ENCODE assay signal across 34 cellular contexts in the genomic region with DNA sequence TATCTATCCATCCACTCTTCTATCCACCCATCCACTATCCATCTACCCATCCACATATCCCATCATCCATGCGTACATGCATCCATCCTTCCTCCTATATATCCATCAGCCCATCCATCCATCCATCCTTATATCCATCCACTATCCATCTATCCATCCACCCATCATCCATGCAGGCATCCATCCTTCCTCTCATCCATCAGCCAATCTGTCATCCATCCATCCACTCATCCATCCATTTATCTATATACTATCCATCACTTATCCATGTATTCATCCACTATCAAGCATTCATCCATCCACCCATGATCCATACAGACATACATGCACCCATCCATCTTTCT.
"Had no signal": no experiment of that assay in that cellular context is flagged by ENCODE, and none has a peak within 500 bp of the region (broad histone marks: within the 10 kb centered on the region; RNA-seq: fewer than 3 reads in every experiment).

No MANE protein-coding gene starts in this region.

- H3K36me3 ChIP-seq: MG63 had no signal

- H3K9me3 ChIP-seq: MG63 had no signal

- H3K4me3 ChIP-seq: MG63 had no signal

- H3K27me3 ChIP-seq: MG63 had no signal

- DNase-seq: Karpas-422, Kasumi-1, MG63, MM.1S, MV-4-11, NCI-H1048, NCI-H1092, NCI-H1092 treated with DMSO at 0.1 percent for 48 hours, NCI-H1105, NCI-H1105 treated with DMSO at 0.1 percent for 48 hours, NCI-H1417, NCI-H1417 treated with DMSO at 0.1 percent for 48 hours, NCI-H1436, NCI-H1436 treated with DMSO at 0.1 percent for 48 hours, NCI-H146, NCI-H1694, NCI-H1694 treated with DMSO at 0.1 percent for 48 hours, NCI-H187, NCI-H187 treated with DMSO at 0.1 percent for 48 hours, NCI-H1930, NCI-H2029, NCI-H2029 treated with DMSO at 0.1 percent for 48 hours, NCI-H2081, NCI-H2081 treated with DMSO at 0.1 percent for 48 hours, NCI-H2107, NCI-H2171, NCI-H2171 treated with DMSO at 0.1 percent for 48 hours, NCI-H2227 treated with DMSO at 0.1 percent for 48 hours, NCI-H226, NCI-H345, NCI-H446, NCI-H446 treated with DMSO at 0.1 percent for 48 hours, NCI-H510A, NCI-H510A treated with DMSO at 0.1 percent for 48 hours had no signal
